In the genomic region with DNA sequence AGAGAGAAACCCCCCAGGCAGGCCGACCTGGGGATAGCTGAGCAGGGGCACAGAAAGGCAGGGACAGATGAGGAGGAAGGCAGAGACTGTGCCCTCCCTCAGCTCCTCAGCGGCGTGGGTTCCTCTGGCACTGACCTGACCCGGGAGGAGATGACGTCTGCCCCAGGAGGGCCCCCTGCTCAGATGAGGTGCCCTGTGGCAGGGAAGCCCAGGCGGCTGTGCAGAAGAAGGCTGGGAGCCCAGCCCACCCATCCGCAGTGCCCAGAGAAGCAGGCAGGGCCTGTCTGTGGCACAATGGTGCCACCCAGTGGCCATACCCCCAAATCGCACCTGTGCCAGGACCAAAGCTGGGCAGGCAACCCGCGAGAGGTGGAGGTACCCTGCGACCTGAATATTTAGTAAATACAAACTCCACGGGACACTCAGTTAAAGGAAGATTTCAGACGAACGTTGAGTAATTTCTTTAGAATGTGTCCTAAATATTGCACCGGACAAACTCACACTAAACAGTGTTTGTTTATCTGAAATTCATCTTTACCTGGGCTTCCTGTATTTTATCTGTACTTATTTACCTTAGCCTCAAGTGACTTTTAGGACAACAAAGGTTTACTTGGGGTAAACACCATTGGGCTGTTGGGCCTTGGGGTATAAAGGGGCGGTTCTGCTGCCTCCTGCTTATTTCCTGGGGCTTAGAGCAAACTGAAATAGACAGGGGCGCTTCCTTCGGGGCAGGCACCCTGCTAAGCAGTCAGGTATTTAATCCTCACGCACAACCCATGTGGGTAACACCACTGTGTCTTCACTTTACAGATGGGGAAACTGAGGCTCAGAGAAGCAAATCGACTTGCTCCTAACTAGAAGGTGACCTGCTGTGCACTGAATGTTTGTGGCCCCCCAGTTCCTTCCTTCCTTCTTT, we compare ENCODE assay signal across 8 cellular contexts. TPM values are rescaled to one million over a fixed set of nuclear protein-coding genes. Genes with fewer than 3 reads are reported as not detected.
DNase-seq lines count a peak whose midpoint lies in the region; ATAC-seq and TF ChIP-seq lines count a peak whose summit lies in the region.

No MANE protein-coding gene starts in this region.

- DNase-seq in NK-92 treated with Interleukin-12 subunit alpha and Interleukin-12 subunit beta, amount 100 ng/mL, for 24 hours (lab: John Stamatoyannopoulos, UW): peak; percentile 53
- DNase-seq in NK-92 (lab: John Stamatoyannopoulos, UW; ENCODE audit: unreplicated experiment) (no peak), NCI-H2029 treated with DMSO at 0.1 percent for 48 hours (lab: John Stamatoyannopoulos, UW) (peak; percentile 15), epithelial cell of esophagus (ENCODE audit: low read depth) (peak; percentile 34), naive B cell (peak; percentile 19)
- DNase-seq in activated CD8-positive, alpha-beta memory T cell treated with anti-CD3 and anti-CD28 coated beads for 24 hours: peak; percentile 89
- DNase-seq in stimulated activated naive CD4-positive, alpha-beta T cell (lab: John Stamatoyannopoulos, UW): peak in 4 of 6 experiments; percentile 23 to 43 (median 31)

- peaks cover 0 to 2% of the 10 kb centered on the region in 2 donors for H3K36me3 Mint-ChIP-seq in naive B cell

- H3K4me1 Mint-ChIP-seq in naive B cell: peaks cover 0 to 8% (median 0%) of the 10 kb centered on the region in 3 donors

- peaks cover 0 to 33% (median 31%) of the 10 kb centered on the region in 3 donors for H3K27me3 Mint-ChIP-seq in naive B cell

- peaks cover 0 to 7% (median 3%) of the 10 kb centered on the region in 7 donors for H3K9me3 Mint-ChIP-seq in naive B cell

- no peak overlapping the region for H3K27ac Mint-ChIP-seq in naive B cell

- TF ChIP-seq CTCF in epithelial cell of esophagus (IDR thresholded peaks at IDR 0.05; ENCODE audit: insufficient read depth, low read depth, low read length, missing control alignments): peak; percentile 84

- no peak overlapping the region for H3K4me3 ChIP-seq in epithelial cell of esophagus (ENCODE audit: low read length)

- H3K4me3 Mint-ChIP-seq in naive B cell: no peak overlapping the region

- ATAC-seq in HG02759 (IDR thresholded peaks at IDR 0.05; ENCODE audit: unreplicated experiment) (peak; percentile 93), naive B cell (ENCODE audit: low read depth in 2 of 2) (peak in 1 of 2 donors; percentile 47)

RNA-seq across cellular contexts. Expression of a gene that starts 46.5 kb away (rescaled TPM):
- polyA plus RNA-seq in naive B cell (ENCODE audit: low read depth in 6 of 6): not detected
